Comparison of ENCODE assay signal across 17 cellular contexts in genomic region chr22:19871845-19872778, GRCh38. TPM values are rescaled to one million over a fixed set of nuclear protein-coding genes. Genes with fewer than 3 reads are reported as not detected.
DNase-seq lines count a peak whose midpoint lies in the region; ATAC-seq, FAIRE-seq and TF ChIP-seq lines count a peak whose summit lies in the region.
"Had no signal": no experiment of that assay in that cellular context is flagged by ENCODE, and none has a peak within 500 bp of the region (broad histone marks: within the 10 kb centered on the region; RNA-seq: fewer than 3 reads in every experiment).

No MANE protein-coding gene starts in this region.

- H3K4ac ChIP-seq in neuronal stem cell (ENCODE audit: low read length): no peak overlapping the region

- H3K4me1 ChIP-seq in BLaER1 (peaks cover 51% of the 10 kb centered on the region), K562 (replicated peaks in 1 of 2; ENCODE audit: control insufficient read depth in 2 of 2, insufficient read depth in 2 of 2, low read length in 2 of 2) (peaks cover 8 to 85% of the 10 kb centered on the region in 2 experiments; a peak in 4 of 5 replicates), neuronal stem cell (ENCODE audit: control insufficient read depth in 2 of 2, insufficient read depth in 1 of 2, low read depth in 1 of 2, low read length in 2 of 2) (peaks cover 15 to 17% of the 10 kb centered on the region in 2 donors)
- H3K4me1 ChIP-seq: gastroesophageal sphincter had no signal

- H3K36me3 ChIP-seq in BLaER1: no peaks in the 10 kb centered on the region
- H3K36me3 ChIP-seq in K562 (ENCODE audit: control insufficient read depth, insufficient read depth, low read length): no peaks in the 10 kb centered on the region
- H3K36me3 ChIP-seq in neuronal stem cell (replicated peaks in 1 of 2; ENCODE audit: control insufficient read depth in 2 of 2, insufficient read depth in 2 of 2, low read length in 2 of 2): no peaks in the 10 kb centered on the region
- H3K36me3 ChIP-seq: prostate gland had no signal

- peak overlapping the region; percentile 80 for H3K27ac ChIP-seq in BLaER1
- no peak overlapping the region for H3K27ac ChIP-seq in K562 (ENCODE audit: extremely low read depth, low read depth, low read length)
- no peak overlapping the region for H3K27ac ChIP-seq in neuronal stem cell (replicated peaks; ENCODE audit: low read length)
- H3K27ac ChIP-seq: gastroesophageal sphincter had no signal

- intact Hi-C loops in K562 (cut with micrococcal nuclease): no loop called here

- peak overlapping the region; percentile 66 for H3K18ac ChIP-seq in neuronal stem cell (ENCODE audit: low read length)

- 0 out of 6 replicates have a peak, but pooled peaks of 1 of the 3 experiments have one; percentile 13 for TF ChIP-seq CTCF in K562 (IDR thresholded peaks at IDR 0.05 in 2 of 3, conservative IDR thresholded peaks at IDR 0.05 in 1 of 3; ENCODE audit: insufficient read depth in 2 of 3, low read depth in 1 of 3, low read length in 3 of 3)

- peak overlapping the region; percentile 97 for H2AK5ac ChIP-seq in neuronal stem cell (ENCODE audit: low read depth, low read length)

- H3K4me3 ChIP-seq in BLaER1: no peak overlapping the region
- H3K4me3 ChIP-seq in K562: no peak overlapping the region
- no peak overlapping the region for H3K4me3 ChIP-seq in neuronal stem cell (ENCODE audit: low read length in 2 of 2)
- H3K4me3 ChIP-seq: gastroesophageal sphincter, MG63, prostate gland had no signal

- peak overlapping the region; percentile 97 for H3K14ac ChIP-seq in neuronal stem cell (ENCODE audit: low read length)

- H3K4me2 ChIP-seq in BLaER1 (peak overlapping the region; percentile 83; the same call in 1 of the 2 replicates), K562 (ENCODE audit: insufficient read depth, low read length) (no peak overlapping the region), neuronal stem cell (ENCODE audit: insufficient read depth, low read length, poor library complexity, severe bottlenecking) (no peak overlapping the region)

- H2BK5ac ChIP-seq in neuronal stem cell (ENCODE audit: low read length): peak overlapping the region; percentile 35

- DNase-seq in activated CD4-positive, CD25-positive, alpha-beta regulatory T cell treated with anti-CD3 and anti-CD28 coated beads, Interleukin-2, amount 50 U/mL, for 72 hours: peak; percentile 27
- no peak for DNase-seq in activated CD4-positive, CD25-positive, alpha-beta regulatory T cell (lab: John Stamatoyannopoulos, UW)
- DNase-seq in K562 (ENCODE audit: extremely low read depth in 1 of 4, low spot score in 3 of 4): no peak
- DNase-seq in neuronal stem cell (ENCODE audit: low spot score): no peak
- DNase-seq in DMS53 treated with DMSO at 0.1 percent for 48 hours (lab: John Stamatoyannopoulos, UW; ENCODE audit: unreplicated experiment): no peak
- DNase-seq: MG63, trophoblast cell had no signal

- peak overlapping the region; percentile 89 for H3K23ac ChIP-seq in neuronal stem cell (ENCODE audit: low read depth, low read length, poor library complexity)

- H3K27me3 ChIP-seq in BLaER1 (no peaks in the 10 kb centered on the region), K562 (ENCODE audit: control insufficient read depth in 2 of 2, insufficient read depth in 2 of 2, low read length in 2 of 2) (peaks cover 2 to 30% of the 10 kb centered on the region in 2 experiments; a peak in 3 of 5 replicates), neuronal stem cell (ENCODE audit: control insufficient read depth in 3 of 3, insufficient read depth in 3 of 3, low read depth in 1 of 3, low read length in 3 of 3) (no peaks in the 10 kb centered on the region)
- H3K27me3 ChIP-seq: gastroesophageal sphincter, MG63 had no signal

- no peaks in the 10 kb centered on the region for H3K79me2 ChIP-seq in K562 (ENCODE audit: control insufficient read depth, insufficient read depth, low read length)

- TF ChIP-seq EP300 in K562 (IDR thresholded peaks at IDR 0.05; ENCODE audit: low read length): no peak

- peak in 1 of 2 experiments; percentile 11; a peak in 1 of 4 replicates for TF ChIP-seq RAD21 in K562 (CRISPR knock-in tag; conservative IDR thresholded peaks at IDR 0.05 in 1 of 2, IDR thresholded peaks at IDR 0.05 in 1 of 2)

- no peak for TF ChIP-seq POLR2A in K562 (conservative IDR thresholded peaks at IDR 0.05)

- H2BK12ac ChIP-seq in neuronal stem cell (ENCODE audit: low read length): peak overlapping the region; percentile 93

- no peaks in the 10 kb centered on the region for H4K20me1 ChIP-seq in BLaER1
- peaks cover 13% of the 10 kb centered on the region for H4K20me1 ChIP-seq in K562 (replicated peaks; ENCODE audit: control insufficient read depth, insufficient read depth, low read length)

- no peak for FAIRE-seq in K562 (lab: Jason Lieb, UNC)
- FAIRE-seq: A204.1, endothelial cell of umbilical vein, G401.6, islet of Langerhans had no signal

- no peak overlapping the region for H2AFZ ChIP-seq in K562 (ENCODE audit: low read depth, low read length)
- H2AFZ ChIP-seq in neuronal stem cell (ENCODE audit: low read length): no peak overlapping the region

- H3K9me3 ChIP-seq in BLaER1: no peaks in the 10 kb centered on the region
- no peaks in the 10 kb centered on the region for H3K9me3 ChIP-seq in K562 (replicated peaks; ENCODE audit: control insufficient read depth, insufficient read depth, low read depth, low read length)
- H3K9me3 ChIP-seq in neuronal stem cell (replicated peaks in 1 of 2; ENCODE audit: control insufficient read depth in 2 of 2, insufficient read depth in 1 of 2, low read depth in 1 of 2, low read length in 2 of 2): no peaks in the 10 kb centered on the region
- H3K9me3 ChIP-seq: gastroesophageal sphincter, MG63, prostate gland had no signal

- peak overlapping the region; percentile 86 for H4K8ac ChIP-seq in neuronal stem cell (ENCODE audit: low read depth, low read length)

- CTCF ChIA-PET in K562 (lab: Yijun Ruan, JAX; ENCODE audit: low intra/inter-chr PET ratio): no interaction called here

- no TSS peak for BruUV-seq in K562 (replicated peaks; lab: Mats Ljungman, UMichigan)

- no peaks in the 10 kb centered on the region for H3K9me1 ChIP-seq in K562 (ENCODE audit: control insufficient read depth, insufficient read depth, low read length)

- in situ Hi-C loops in K562 (cut with MboI): no loop called here

- H3K9ac ChIP-seq in BLaER1 (no peak overlapping the region), K562 (ENCODE audit: insufficient read depth in 1 of 2, low read depth in 2 of 2, low read length in 2 of 2) (peak overlapping the region in 1 of 2 experiments; percentile 69; a peak in 2 of 4 replicates), neuronal stem cell (ENCODE audit: low read depth, low read length, poor library complexity) (peak overlapping the region; percentile 34)

- H3K79me1 ChIP-seq in neuronal stem cell (ENCODE audit: low read depth, low read length): peaks cover 1% of the 10 kb centered on the region

- no peak overlapping the region for H2BK120ac ChIP-seq in neuronal stem cell (ENCODE audit: low read depth, low read length)

- H4K91ac ChIP-seq in neuronal stem cell (ENCODE audit: low read depth, low read length, poor library complexity): no peak overlapping the region

- peak overlapping the region; percentile 67 for H2BK15ac ChIP-seq in neuronal stem cell (ENCODE audit: low read length)

- POLR2A ChIA-PET in K562 (lab: Yijun Ruan, JAX): interaction anchor here (0.6 to 2.8 kb wide), 13 partner anchors 9 to 255 kb away, joined by 3 to 17 read pairs (median 3); partner anchors contain the start of genes GNB1L and RTL10

- WGBS in K562 (ENCODE audit: insufficient coverage, low coverage, missing lambda C conversion rate): 28% methylated on average over 16 of the region's 16 CpGs
- no CpG with 5 or more reads among the region's 16 CpGs for WGBS in neuronal stem cell (ENCODE audit: extremely low coverage in 2 of 2, insufficient read length in 2 of 2, insufficient replicate concordance in 1 of 2), 2 donors

- ATAC-seq in K562 (no peak), GM21619 (IDR thresholded peaks at IDR 0.05; ENCODE audit: unreplicated experiment) (no peak), HG02938 (IDR thresholded peaks at IDR 0.05; ENCODE audit: unreplicated experiment) (no peak)
- ATAC-seq: CD8-positive, alpha-beta T cell; gastroesophageal sphincter had no signal

RNA-seq across cellular contexts. Expression of gene GNB1L, which starts 17.4 kb away (rescaled TPM):
- 5.3 and 21.3 TPM in 2 replicates for total RNA-seq in K562 (2011; cell fraction: chromatin; rRNA removed; ENCODE audit: low replicate concordance)
- total RNA-seq in K562 (2011; cell fraction: nucleolus; rRNA removed): 21.8 and 25.5 TPM in 2 replicates
- total RNA-seq in K562 (2011; cell fraction: nucleoplasm; rRNA removed): 7.3 and 7.8 TPM in 2 replicates
- total RNA-seq in K562 (2014; rRNA removed) (48.9 and 69.1 TPM in 2 replicates), K562 (2014; rRNA removed; fragmentation: Illumina TruSeq; extraction: Trizol) (0.57 and 0.84 TPM in 2 replicates), K562 (2015; rRNA removed; fragmentation: Illumina TruSeq; extraction: Trizol) (17.8 and 20.6 TPM in 2 replicates), K562 (2021) (50.5 and 55.3 TPM in 2 replicates)
- polyA plus RNA-seq in K562 (2011; rRNA removed) (10.2 and 35.0 TPM in 2 replicates), K562 (2014; fragmentation: Illumina TruSeq; extraction: Trizol) (1.9 and 18.0 TPM in 2 replicates), K562 (2014; fragmentation: Nextera tagmentation; extraction: Ambion mirVana) (1 to 10 TPM in 1 of 2 experiments, under 1 TPM in 1; 0.56 to 3.5 TPM), K562 (2014; rRNA removed) (40.7 and 41.3 TPM in 2 replicates)
- polyA plus RNA-seq in K562 (2011; cell fraction: cytosol; rRNA removed): 37.2 and 43.8 TPM in 2 replicates
- polyA plus RNA-seq in K562 (2011; cell fraction: nucleus; rRNA removed): 33.2 and 43.3 TPM in 2 replicates
- polyA plus RNA-seq in K562 (2012): 42.2 and 62.2 TPM in 2 replicates
- 2.8 and 3.7 TPM in 2 replicates for polyA minus RNA-seq in K562 (2011; rRNA and poly(A)+ RNA removed)
- 13.2 and 33.0 TPM in 2 replicates for polyA minus RNA-seq in K562 (2011; cell fraction: cytosol; rRNA and poly(A)+ RNA removed)
- polyA minus RNA-seq in K562 (2011; cell fraction: nucleus; rRNA and poly(A)+ RNA removed): 12.0 and 14.3 TPM in 2 replicates
- 7.9 TPM for polyA plus RNA-seq in neuronal stem cell (2013, experiment 1 of 2)
- 8.3 TPM for polyA plus RNA-seq in neuronal stem cell (2013, experiment 2 of 2)

RNA-seq across cellular contexts. Expression of gene RTL10, which starts 17.4 kb away (rescaled TPM):
- total RNA-seq in K562 (2011; cell fraction: chromatin; rRNA removed; ENCODE audit: low replicate concordance): 82.4 and 192 TPM in 2 replicates
- total RNA-seq in K562 (2011; cell fraction: nucleolus; rRNA removed): 134 and 166 TPM in 2 replicates
- 107 and 110 TPM in 2 replicates for total RNA-seq in K562 (2011; cell fraction: nucleoplasm; rRNA removed)
- total RNA-seq in K562 (2014; rRNA removed) (32.5 and 42.0 TPM in 2 replicates), K562 (2014; rRNA removed; fragmentation: Illumina TruSeq; extraction: Trizol) (16.3 and 19.8 TPM in 2 replicates), K562 (2015; rRNA removed; fragmentation: Illumina TruSeq; extraction: Trizol) (26.2 and 28.8 TPM in 2 replicates), K562 (2021) (75.4 and 75.5 TPM in 2 replicates)
- polyA plus RNA-seq in K562 (2011; rRNA removed) (32.7 and 82.6 TPM in 2 replicates), K562 (2014; fragmentation: Illumina TruSeq; extraction: Trizol) (39.2 and 40.1 TPM in 2 replicates), K562 (2014; fragmentation: Nextera tagmentation; extraction: Ambion mirVana) (10 to 100 TPM; 23.6 to 33.7 TPM), K562 (2014; rRNA removed) (28.2 and 31.2 TPM in 2 replicates)
- polyA plus RNA-seq in K562 (2011; cell fraction: cytosol; rRNA removed): 68.8 and 74.9 TPM in 2 replicates
- polyA plus RNA-seq in K562 (2011; cell fraction: nucleus; rRNA removed): 124 and 157 TPM in 2 replicates
- 40.3 and 56.9 TPM in 2 replicates for polyA plus RNA-seq in K562 (2012)
- 49.5 and 66.5 TPM in 2 replicates for polyA minus RNA-seq in K562 (2011; rRNA and poly(A)+ RNA removed)
- 31.7 and 46.0 TPM in 2 replicates for polyA minus RNA-seq in K562 (2011; cell fraction: cytosol; rRNA and poly(A)+ RNA removed)
- 42.7 and 85.4 TPM in 2 replicates for polyA minus RNA-seq in K562 (2011; cell fraction: nucleus; rRNA and poly(A)+ RNA removed)
- polyA plus RNA-seq in neuronal stem cell (2013, experiment 1 of 2): 9.7 TPM
- 10.2 TPM for polyA plus RNA-seq in neuronal stem cell (2013, experiment 2 of 2)
